Comparison of ENCODE assay signal across 1 cellular context in genomic region chr2:143152219-143152618, GRCh38.
TF ChIP-seq lines count a peak whose summit lies in the region.

No MANE protein-coding gene starts in this region.

TF ChIP-seq in GM12878, 131 proteins besides CTCF, POLR2A, EP300 and RAD21:
- no peak for TF ChIP-seq PAX5 (IDR thresholded peaks at IDR 0.05; ENCODE audit: borderline replicate concordance, low read depth, low read length)
- TF ChIP-seq YY1 (IDR thresholded peaks at IDR 0.05; ENCODE audit: low read depth, low read length): no peak
- TF ChIP-seq SMC3 (IDR thresholded peaks at IDR 0.05; ENCODE audit: borderline replicate concordance, low read length): no peak
